1 cellular context compared by ENCODE assay signal in the genomic region with DNA sequence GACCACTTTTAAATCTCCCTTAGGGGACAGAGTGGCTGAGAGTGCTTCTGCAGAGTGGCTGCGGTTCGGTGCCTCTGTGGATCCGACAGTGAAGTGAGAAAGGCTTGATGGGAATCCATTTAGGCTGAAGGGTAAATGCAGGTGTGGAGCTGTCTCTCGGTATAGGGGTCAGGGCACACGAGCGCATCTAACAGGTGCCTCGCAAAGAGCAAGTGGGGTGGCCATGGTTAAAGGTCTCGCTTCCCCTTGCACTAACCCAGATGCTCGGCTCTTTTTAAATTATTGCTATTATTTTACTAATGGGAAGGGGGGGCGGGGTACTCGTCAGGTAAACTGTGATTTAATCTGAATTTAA.
TF ChIP-seq lines count a peak whose summit lies in the region.

No MANE protein-coding gene starts in this region.

TF ChIP-seq in H1, 55 proteins besides CTCF, POLR2A, EP300 and RAD21:
- no peak for TF ChIP-seq CBX8 (IDR thresholded peaks at IDR 0.05; ENCODE audit: borderline replicate concordance, low read depth, low read length)
